ENCODE assay signal across 22 cellular contexts in the genomic region with DNA sequence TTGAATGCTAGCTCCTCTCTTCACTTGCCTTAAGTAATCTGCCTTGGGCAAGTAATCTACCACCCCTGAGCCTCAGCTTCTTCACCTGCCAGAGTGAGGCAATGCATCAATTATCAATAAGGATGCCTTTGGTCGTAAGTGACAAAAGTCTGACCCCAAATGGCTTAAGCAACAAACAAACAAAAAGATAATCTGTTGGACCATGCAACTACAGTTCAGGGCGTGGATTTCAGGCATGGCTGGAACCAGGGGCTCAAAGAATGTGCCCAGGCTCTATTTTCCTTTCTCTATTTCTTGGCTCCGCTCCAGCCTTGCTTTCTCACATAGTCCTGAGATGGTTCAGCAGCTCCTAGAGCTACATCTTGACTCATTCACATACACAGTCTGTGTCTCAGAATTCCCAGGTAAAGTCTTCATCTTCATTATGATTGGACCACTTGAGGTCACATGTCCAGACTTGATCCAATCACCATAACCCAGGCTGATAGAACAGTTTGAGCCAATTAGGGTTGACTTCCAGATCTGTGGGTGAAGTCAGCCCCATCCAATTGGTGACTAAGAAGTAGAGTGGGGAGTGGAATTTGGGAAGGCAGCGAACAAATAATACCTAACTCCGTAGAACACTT. TPM values are rescaled to one million over a fixed set of nuclear protein-coding genes. Genes with fewer than 3 reads are reported as not detected.
"Had no signal": no experiment of that assay in that cellular context is flagged by ENCODE, and none has a peak within 500 bp of the region (broad histone marks: within the 10 kb centered on the region; RNA-seq: fewer than 3 reads in every experiment).

No MANE protein-coding gene starts in this region.

- DNase-seq: activated B cell treated with CpG ODN at 0.5 μM for 24 hours; activated CD4-positive, alpha-beta T cell treated with anti-CD3 and anti-CD28 coated beads for 48 hours; activated CD8-positive, alpha-beta memory T cell treated with anti-CD3 and anti-CD28 coated beads, Interleukin-2, amount 50 U/mL, for 4 hours; activated CD8-positive, alpha-beta T cell treated with anti-CD3 and anti-CD28 coated beads, Interleukin-2, amount 10 ng/mL, durations not matched to agents 7 days and 5 days; activated gamma-delta T cell; activated T-cell treated with anti-CD3 and anti-CD28 coated beads, Interleukin-2, amount 50 U/mL, for 48 hours; body of pancreas; effector CD8-positive, alpha-beta T cell; gastrocnemius medialis; heart left ventricle; immature natural killer cell; mucosa of descending colon; stimulated activated CD4-positive, alpha-beta T cell treated with anti-CD3 and anti-CD28 coated beads, Interleukin-2, amount 100 ng/mL, for 48 hours had no signal

- H3K27me3 ChIP-seq: body of pancreas, gastrocnemius medialis, heart left ventricle had no signal

- H3K27ac Mint-ChIP-seq: activated B cell treated with CpG ODN at 0.5 μM for 24 hours; activated CD8-positive, alpha-beta T cell treated with anti-CD3 and anti-CD28 coated beads, Interleukin-2, amount 10 ng/mL, durations not matched to agents 7 days and 5 days; activated naive CD8-positive, alpha-beta T cell; naive thymus-derived CD4-positive, alpha-beta T cell; stimulated activated memory B cell treated with anti-CD40 and anti-IgM and Interleukin-4, amounts not matched to agents 10 μg/mL and 1 μg/mL and 100 μg/mL, for 72 hours had no signal

- H3K36me3 ChIP-seq: gastrocnemius medialis, heart left ventricle had no signal

- H3K9me3 Mint-ChIP-seq: central memory CD8-positive, alpha-beta T cell had no signal

- H3K36me3 Mint-ChIP-seq: activated naive CD8-positive, alpha-beta T cell; immature natural killer cell; stimulated activated memory B cell treated with anti-CD40 and anti-IgM and Interleukin-4, amounts not matched to agents 10 μg/mL and 1 μg/mL and 100 μg/mL, for 72 hours had no signal

- H3K4me3 ChIP-seq: body of pancreas, gastrocnemius medialis, heart left ventricle, mucosa of descending colon had no signal

- H3K4me1 ChIP-seq: body of pancreas, gastrocnemius medialis, parathyroid adenoma had no signal

- H3K9me3 ChIP-seq: body of pancreas, gastrocnemius medialis, mucosa of descending colon had no signal

- H3K4me3 Mint-ChIP-seq: activated B cell treated with CpG ODN at 0.5 μM for 24 hours; activated CD8-positive, alpha-beta T cell treated with anti-CD3 and anti-CD28 coated beads, Interleukin-2, amount 10 ng/mL, durations not matched to agents 7 days and 5 days; activated naive CD8-positive, alpha-beta T cell; central memory CD8-positive, alpha-beta T cell; immature natural killer cell; naive thymus-derived CD4-positive, alpha-beta T cell; stimulated activated memory B cell treated with anti-CD40 and anti-IgM and Interleukin-4, amounts not matched to agents 10 μg/mL and 1 μg/mL and 100 μg/mL, for 72 hours had no signal

- H3K27ac ChIP-seq: body of pancreas, gastrocnemius medialis, heart left ventricle, parathyroid adenoma had no signal

- H3K27me3 Mint-ChIP-seq: activated naive CD8-positive, alpha-beta T cell; central memory CD8-positive, alpha-beta T cell; stimulated activated memory B cell treated with anti-CD40 and anti-IgM and Interleukin-4, amounts not matched to agents 10 μg/mL and 1 μg/mL and 100 μg/mL, for 72 hours had no signal

RNA-seq across cellular contexts. Expression of gene ACSBG2, which starts 29.6 kb away (rescaled TPM):
- total RNA-seq: activated B cell treated with CpG ODN at 0.5 μM for 24 hours; activated CD8-positive, alpha-beta T cell treated with anti-CD3 and anti-CD28 coated beads, Interleukin-2, amount 10 ng/mL, durations not matched to agents 7 days and 5 days; body of pancreas; fibroblast of lung; gastrocnemius medialis; heart left ventricle; lung microvascular endothelial cell; mucosa of descending colon; naive thymus-derived CD4-positive, alpha-beta T cell; T-helper 2 cell treated with Interferon-gamma antibody and Interleukin-4, amounts not matched to agents 100 ng/mL and 5 ng/mL, for 36 hours; urinary bladder had no signal
- polyA plus RNA-seq: fibroblast of lung; heart left ventricle; naive thymus-derived CD4-positive, alpha-beta T cell; urinary bladder had no signal
